Comparison of ENCODE assay signal across 1 cellular context in the genomic region with DNA sequence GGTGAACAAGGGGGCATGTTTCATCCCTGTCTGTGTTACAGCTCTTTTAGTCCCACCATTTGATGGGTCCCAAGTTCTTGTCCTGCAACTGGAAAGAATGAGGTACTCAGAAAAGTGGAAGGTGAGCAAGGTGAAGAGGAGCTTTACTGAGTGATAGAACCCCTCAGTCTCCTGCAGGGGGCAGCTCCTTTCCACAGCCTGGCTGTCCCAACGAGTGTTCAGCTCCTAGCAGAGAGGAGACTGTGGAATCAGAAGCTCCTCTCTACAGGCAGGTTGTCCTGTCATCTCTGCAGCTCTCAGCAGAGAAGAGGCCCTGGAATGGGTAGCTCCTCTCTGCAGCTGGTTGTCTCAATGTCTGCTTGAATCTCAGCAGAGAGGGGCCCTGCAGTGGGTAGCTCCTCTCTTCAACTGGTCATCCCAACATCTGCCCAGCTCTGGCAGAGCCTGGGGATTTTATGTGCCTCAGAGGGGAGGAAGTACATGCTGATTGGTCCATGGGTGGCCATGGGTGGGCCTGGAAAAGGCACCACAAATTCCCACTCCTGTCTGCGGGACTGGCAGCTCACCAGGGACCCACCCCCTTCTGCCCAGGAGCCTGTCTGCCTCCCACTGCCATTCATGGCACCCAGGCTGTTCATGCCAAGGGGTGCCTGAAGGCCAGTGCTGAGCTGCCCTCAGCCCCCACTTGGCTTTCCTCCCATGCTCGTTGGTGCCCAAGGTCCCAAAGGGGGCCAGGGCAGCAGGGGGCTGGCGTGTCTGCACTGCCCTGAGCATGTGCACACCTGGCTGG.
A peak's percentile ranks its signal among the peaks of the same experiment; 100 is the strongest.
TF ChIP-seq lines count a peak whose summit lies in the region.

No MANE protein-coding gene starts in this region.

TF ChIP-seq in K562, 482 proteins besides CTCF, POLR2A, EP300 and RAD21:
- TF ChIP-seq MCM3 (IDR thresholded peaks at IDR 0.05) (no peak), TRIM28 (IDR thresholded peaks at IDR 0.05) (0 out of 2 replicates have a peak, but pooled peaks have one; percentile 27), CBX5 (IDR thresholded peaks at IDR 0.05; ENCODE audit: borderline replicate concordance, low read depth) (0 out of 2 replicates have a peak, but pooled peaks have one; percentile 17), GTF2F1 (IDR thresholded peaks at IDR 0.05; ENCODE audit: low read depth, low read length) (no peak), SIX5 (IDR thresholded peaks at IDR 0.05; ENCODE audit: borderline replicate concordance in 1 of 2, insufficient read depth in 1 of 2, low read depth in 1 of 2, low read length in 2 of 2) (no peak)
- TF ChIP-seq, protein P1, sequence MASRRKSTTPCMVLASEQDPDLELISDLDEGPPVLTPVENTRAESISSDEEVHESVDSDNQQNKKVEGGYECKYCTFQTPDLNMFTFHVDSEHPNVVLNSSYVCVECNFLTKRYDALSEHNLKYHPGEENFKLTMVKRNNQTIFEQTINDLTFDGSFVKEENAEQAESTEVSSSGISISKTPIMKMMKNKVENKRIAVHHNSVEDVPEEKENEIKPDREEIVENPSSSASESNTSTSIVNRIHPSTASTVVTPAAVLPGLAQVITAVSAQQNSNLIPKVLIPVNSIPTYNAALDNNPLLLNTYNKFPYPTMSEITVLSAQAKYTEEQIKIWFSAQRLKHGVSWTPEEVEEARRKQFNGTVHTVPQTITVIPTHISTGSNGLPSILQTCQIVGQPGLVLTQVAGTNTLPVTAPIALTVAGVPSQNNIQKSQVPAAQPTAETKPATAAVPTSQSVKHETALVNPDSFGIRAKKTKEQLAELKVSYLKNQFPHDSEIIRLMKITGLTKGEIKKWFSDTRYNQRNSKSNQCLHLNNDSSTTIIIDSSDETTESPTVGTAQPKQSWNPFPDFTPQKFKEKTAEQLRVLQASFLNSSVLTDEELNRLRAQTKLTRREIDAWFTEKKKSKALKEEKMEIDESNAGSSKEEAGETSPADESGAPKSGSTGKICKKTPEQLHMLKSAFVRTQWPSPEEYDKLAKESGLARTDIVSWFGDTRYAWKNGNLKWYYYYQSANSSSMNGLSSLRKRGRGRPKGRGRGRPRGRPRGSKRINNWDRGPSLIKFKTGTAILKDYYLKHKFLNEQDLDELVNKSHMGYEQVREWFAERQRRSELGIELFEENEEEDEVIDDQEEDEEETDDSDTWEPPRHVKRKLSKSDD (conservative IDR thresholded peaks at IDR 0.05; ENCODE audit: low read length), result no peak
